Comparison of ENCODE assay signal across 13 cellular contexts in genomic region chr5:30099634-30100033, GRCh38.
DNase-seq lines count a peak whose midpoint lies in the region; ATAC-seq lines count a peak whose summit lies in the region.
"Had no signal": no experiment of that assay in that cellular context is flagged by ENCODE, and none has a peak within 500 bp of the region (broad histone marks: within the 10 kb centered on the region; RNA-seq: fewer than 3 reads in every experiment).

No MANE protein-coding gene starts in this region.

- no peak overlapping the region for H3K4me3 ChIP-seq in MG63
- H3K4me3 ChIP-seq: uterus had no signal

- peaks cover 15% of the 10 kb centered on the region for H3K36me3 ChIP-seq in MG63
- H3K36me3 ChIP-seq: uterus had no signal

- no peaks in the 10 kb centered on the region for H3K27me3 ChIP-seq in MG63
- H3K27me3 ChIP-seq: uterus had no signal

- no peak for ATAC-seq in HG03460 (IDR thresholded peaks at IDR 0.05; ENCODE audit: unreplicated experiment)
- ATAC-seq: left colon; stimulated activated naive B cell treated with anti-CD40 and anti-IgM and Interleukin-4, amounts not matched to agents 10 μg/mL and 1 μg/mL and 100 μg/mL, for 72 hours had no signal

- DNase-seq in DMS53 (lab: John Stamatoyannopoulos, UW), result peak; percentile 76
- DNase-seq in MG63, result peak; percentile 68
- peak; percentile 95 for DNase-seq in SHP77 treated with DMSO at 0.1 percent for 48 hours (lab: John Stamatoyannopoulos, UW)
- peak; percentile 80 for DNase-seq in iris pigment epithelial cell (ENCODE audit: low read depth)
- DNase-seq in AG20443 (ENCODE audit: low spot score), result no peak
- DNase-seq in cerebellar nuclear complex (lab: John Stamatoyannopoulos, UW), result no peak
- no peak for DNase-seq in SK-N-DZ (ENCODE audit: low spot score)
- DNase-seq: left colon; NCI-H187 treated with DMSO at 0.1 percent for 48 hours; stimulated activated CD4-positive, alpha-beta T cell treated with anti-CD3 and anti-CD28 coated beads, Interleukin-4, amount 100 ng/mL, for 24 hours; stimulated activated naive B cell treated with anti-CD40 and anti-IgM and Interleukin-4, amounts not matched to agents 10 μg/mL and 1 μg/mL and 100 μg/mL, for 72 hours; uterus had no signal

- peaks cover 8% of the 10 kb centered on the region for H3K9me3 ChIP-seq in MG63
- H3K9me3 ChIP-seq: uterus had no signal

Comparison
In these comparisons a context has a peak if more than half of its experiments do, and no peak if none do; other contexts are left out.
1. DNase-seq: peak in DMS53 (single experiment), MG63 (single experiment), SHP77 treated with DMSO at 0.1 percent for 48 hours (single experiment) and iris pigment epithelial cell (single experiment); none in AG20443 (single experiment), cerebellar nuclear complex (0 of 2) and SK-N-DZ (single experiment).